ENCODE assay signal across 29 cellular contexts in the genomic region with DNA sequence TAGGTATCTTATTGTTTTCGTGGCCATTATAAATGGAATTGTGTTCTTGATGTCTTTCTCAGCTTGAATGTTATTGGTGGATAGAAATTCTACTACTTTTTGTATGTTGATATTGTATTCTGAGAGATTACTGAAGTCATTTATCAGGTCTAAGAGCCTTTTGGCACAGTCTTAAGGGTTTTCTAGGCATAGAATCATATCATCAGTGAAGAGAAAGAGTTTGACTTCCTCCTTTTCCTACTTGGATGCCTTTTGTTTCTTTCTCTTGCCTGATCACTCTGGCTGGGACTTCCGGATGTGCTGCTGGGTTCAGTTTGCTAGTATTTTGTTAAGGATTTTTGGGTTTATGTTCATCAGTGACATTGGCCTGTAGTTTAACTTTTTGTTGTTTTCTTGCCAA.
"Had no signal": no experiment of that assay in that cellular context is flagged by ENCODE, and none has a peak within 500 bp of the region (broad histone marks: within the 10 kb centered on the region; RNA-seq: fewer than 3 reads in every experiment).

No MANE protein-coding gene starts in this region.

- H3K27me3 Mint-ChIP-seq: stimulated activated memory B cell treated with anti-CD40 and anti-IgM and Interleukin-4, amounts not matched to agents 10 μg/mL and 1 μg/mL and 100 μg/mL, for 72 hours; stimulated activated naive B cell treated with anti-CD40 and anti-IgM and Interleukin-4, amounts not matched to agents 10 μg/mL and 1 μg/mL and 100 μg/mL, for 72 hours; stimulated activated naive CD8-positive, alpha-beta T cell treated with anti-CD3 and anti-CD28 coated beads, Interleukin-15, amount 100 ng/mL, for 72 hours; stimulated activated naive CD8-positive, alpha-beta T cell treated with anti-CD3 and anti-CD28 coated beads, Interleukin-15, Interleukin-2, amounts not matched to agents 100 ng/mL and 50 ng/mL, for 24 hours; type B pancreatic cell had no signal

- H3K9me3 ChIP-seq: stomach, suprapubic skin, testis, thoracic aorta, thyroid gland, tibial artery, transverse colon, upper lobe of left lung, upper lobe of right lung, uterus, vagina had no signal

- H3K4me3 ChIP-seq: stomach, suprapubic skin, testis, thoracic aorta, thyroid gland, tibial artery, tibial nerve, transverse colon, upper lobe of left lung, upper lobe of right lung, uterus, vagina had no signal

- H3K36me3 ChIP-seq: stomach, suprapubic skin, thoracic aorta, thyroid gland, tibial artery, tibial nerve, transverse colon, upper lobe of left lung, upper lobe of right lung, uterus, vagina had no signal

- FAIRE-seq: urothelium cell line had no signal

- H3K4me1 Mint-ChIP-seq: stimulated activated effector memory CD8-positive, alpha-beta T cell treated with anti-CD3 and anti-CD28 coated beads, Interleukin-12 subunit alpha, Interleukin-12 subunit beta, amount 100 ng/mL, for 72 hours; stimulated activated memory B cell treated with anti-CD40 and anti-IgM and Interleukin-4, amounts not matched to agents 10 μg/mL and 1 μg/mL and 100 μg/mL, for 72 hours; stimulated activated naive B cell treated with anti-CD40 and anti-IgM and Interleukin-4, amounts not matched to agents 10 μg/mL and 1 μg/mL and 100 μg/mL, for 72 hours; stimulated activated naive CD8-positive, alpha-beta T cell treated with anti-CD3 and anti-CD28 coated beads, Interleukin-15, amount 100 ng/mL, for 72 hours had no signal

- H3K27me3 ChIP-seq: stomach, suprapubic skin, testis, thyroid gland, tibial artery, tibial nerve, transverse colon, upper lobe of left lung, upper lobe of right lung, uterus, vagina had no signal

- H3K4me3 Mint-ChIP-seq: stimulated activated effector memory CD8-positive, alpha-beta T cell treated with anti-CD3 and anti-CD28 coated beads, Interleukin-12 subunit alpha, Interleukin-12 subunit beta, amount 100 ng/mL, for 72 hours; stimulated activated memory B cell treated with anti-CD40 and anti-IgM and Interleukin-4, amounts not matched to agents 10 μg/mL and 1 μg/mL and 100 μg/mL, for 72 hours; stimulated activated naive B cell treated with anti-CD40 and anti-IgM and Interleukin-4, amounts not matched to agents 10 μg/mL and 1 μg/mL and 100 μg/mL, for 72 hours; stimulated activated naive CD8-positive, alpha-beta T cell treated with anti-CD3 and anti-CD28 coated beads, Interleukin-15, amount 100 ng/mL, for 72 hours; stimulated activated naive CD8-positive, alpha-beta T cell treated with anti-CD3 and anti-CD28 coated beads, Interleukin-15, Interleukin-2, amounts not matched to agents 100 ng/mL and 50 ng/mL, for 24 hours; type B pancreatic cell had no signal

- H3K9me3 Mint-ChIP-seq: stimulated activated naive CD8-positive, alpha-beta T cell treated with anti-CD3 and anti-CD28 coated beads, Interleukin-15, Interleukin-2, amounts not matched to agents 100 ng/mL and 50 ng/mL, for 24 hours had no signal

- H3K4me1 ChIP-seq: suprapubic skin, testis, upper lobe of right lung, uterus, vagina had no signal

- H3K27ac ChIP-seq: stomach, suprapubic skin, testis, thoracic aorta, thyroid gland, tibial artery, tibial nerve, transverse colon, upper lobe of left lung, upper lobe of right lung, uterus, vagina had no signal

- H3K36me3 Mint-ChIP-seq: stimulated activated effector memory CD8-positive, alpha-beta T cell treated with anti-CD3 and anti-CD28 coated beads, Interleukin-12 subunit alpha, Interleukin-12 subunit beta, amount 100 ng/mL, for 72 hours; stimulated activated memory B cell treated with anti-CD40 and anti-IgM and Interleukin-4, amounts not matched to agents 10 μg/mL and 1 μg/mL and 100 μg/mL, for 72 hours; stimulated activated naive B cell treated with anti-CD40 and anti-IgM and Interleukin-4, amounts not matched to agents 10 μg/mL and 1 μg/mL and 100 μg/mL, for 72 hours; type B pancreatic cell had no signal

- ATAC-seq: stimulated activated effector memory CD8-positive, alpha-beta T cell treated with anti-CD3 and anti-CD28 coated beads, Interleukin-12 subunit alpha, Interleukin-12 subunit beta, amount 100 ng/mL, for 72 hours; stimulated activated memory B cell treated with anti-CD40 and anti-IgM and Interleukin-4, amounts not matched to agents 10 μg/mL and 1 μg/mL and 100 μg/mL, for 72 hours; stimulated activated naive B cell treated with anti-CD40 and anti-IgM and Interleukin-4, amounts not matched to agents 10 μg/mL and 1 μg/mL and 100 μg/mL, for 72 hours; stimulated activated naive CD8-positive, alpha-beta T cell treated with anti-CD3 and anti-CD28 coated beads, Interleukin-15, amount 100 ng/mL, for 72 hours; stimulated activated naive CD8-positive, alpha-beta T cell treated with anti-CD3 and anti-CD28 coated beads, Interleukin-15, Interleukin-2, amounts not matched to agents 100 U/mL and 50 U/mL, for 24 hours; upper lobe of right lung had no signal

- H3K27ac Mint-ChIP-seq: stimulated activated effector memory CD8-positive, alpha-beta T cell treated with anti-CD3 and anti-CD28 coated beads, Interleukin-12 subunit alpha, Interleukin-12 subunit beta, amount 100 ng/mL, for 72 hours; stimulated activated memory B cell treated with anti-CD40 and anti-IgM and Interleukin-4, amounts not matched to agents 10 μg/mL and 1 μg/mL and 100 μg/mL, for 72 hours; stimulated activated naive B cell treated with anti-CD40 and anti-IgM and Interleukin-4, amounts not matched to agents 10 μg/mL and 1 μg/mL and 100 μg/mL, for 72 hours; stimulated activated naive CD8-positive, alpha-beta T cell treated with anti-CD3 and anti-CD28 coated beads, Interleukin-15, amount 100 ng/mL, for 72 hours; stimulated activated naive CD8-positive, alpha-beta T cell treated with anti-CD3 and anti-CD28 coated beads, Interleukin-15, Interleukin-2, amounts not matched to agents 100 ng/mL and 50 ng/mL, for 24 hours; type B pancreatic cell had no signal

- DNase-seq: stimulated activated CD4-positive, alpha-beta T cell treated with anti-CD3 and anti-CD28 coated beads, Interleukin-2, amount 100 ng/mL, for 48 hours; stimulated activated CD4-positive, alpha-beta T cell treated with anti-CD3 and anti-CD28 coated beads, Interleukin-4, amount 100 ng/mL, for 1 hour; stimulated activated CD4-positive, alpha-beta T cell treated with anti-CD3 and anti-CD28 coated beads, Interleukin-4, amount 100 ng/mL, for 24 hours; stimulated activated CD4-positive, alpha-beta T cell treated with anti-CD3 and anti-CD28 coated beads, Interleukin-4, amount 100 ng/mL, for 4 hours; stimulated activated CD8-positive, alpha-beta memory T cell treated with anti-CD3 and anti-CD28 coated beads, Interleukin-4, amount 100 ng/mL, for 48 hours; stimulated activated naive B cell treated with anti-CD40 and anti-IgM and Interleukin-4, amounts not matched to agents 10 μg/mL and 1 μg/mL and 100 μg/mL, for 72 hours; stimulated activated naive CD4-positive, alpha-beta T cell; stimulated activated naive CD4-positive, alpha-beta T cell treated with Interleukin-2 at 50 U/mL for 16 hours; stimulated activated naive CD8-positive, alpha-beta T cell treated with anti-CD3 and anti-CD28 coated beads, Interleukin-15, amount 100 ng/mL, for 72 hours; stimulated activated naive CD8-positive, alpha-beta T cell treated with anti-CD3 and anti-CD28 coated beads, Interleukin-15, Interleukin-2, amounts not matched to agents 100 U/mL and 50 U/mL, for 24 hours; stomach; substantia nigra; testis; thyroid gland; tibial artery; transverse colon; trophoblast cell; upper lobe of left lung; upper lobe of right lung; uterus had no signal
